Comparison of ENCODE assay signal across 19 cellular contexts in the genomic region with DNA sequence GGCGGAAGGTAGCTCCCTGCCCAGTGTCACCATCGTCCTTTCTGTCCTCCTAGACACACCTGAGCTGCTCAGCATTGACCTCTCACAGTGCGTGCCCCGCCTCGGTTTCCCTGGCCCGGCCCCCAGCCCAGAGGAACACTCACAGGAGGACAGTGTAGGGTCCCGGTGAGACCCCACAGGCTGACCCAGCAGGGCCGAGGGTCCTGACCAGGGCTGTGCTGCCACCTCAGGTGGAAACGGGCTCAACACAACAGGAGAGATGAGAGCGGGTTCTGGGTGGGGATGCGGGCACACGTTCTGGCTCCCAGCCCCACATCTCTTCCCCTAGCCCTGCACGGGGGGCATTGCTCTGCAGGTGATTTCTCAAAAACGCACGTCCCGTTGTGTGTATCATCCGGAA.
"Had no signal": no experiment of that assay in that cellular context is flagged by ENCODE, and none has a peak within 500 bp of the region (broad histone marks: within the 10 kb centered on the region; RNA-seq: fewer than 3 reads in every experiment).

No MANE protein-coding gene starts in this region.

- DNase-seq: activated CD4-positive, alpha-beta memory T cell treated with anti-CD3 and anti-CD28 coated beads for 36 hours; activated CD4-positive, alpha-beta T cell treated with anti-CD3 and anti-CD28 coated beads, Interleukin-2, amount 10 ng/mL, durations not matched to agents 7 days and 5 days; activated CD8-positive, alpha-beta memory T cell treated with anti-CD3 and anti-CD28 coated beads for 24 hours; activated naive CD8-positive, alpha-beta T cell treated with anti-CD3 and anti-CD28 coated beads, Interleukin-2, amount 50 U/mL, for 24 hours; activated T-cell treated with anti-CD3 and anti-CD28 coated beads for 4 hours; activated T-cell treated with anti-CD3 and anti-CD28 coated beads, Interleukin-2, amount 50 U/mL, for 48 hours; amniotic stem cell; MG63; MV-4-11; NCI-H1092 treated with DMSO at 0.1 percent for 48 hours; NCI-H1436; NCI-H1694 treated with DMSO at 0.1 percent for 48 hours; NCI-H2029 treated with DMSO at 0.1 percent for 48 hours; NCI-H446; NCI-H524; SHP77 treated with DMSO at 0.1 percent for 48 hours had no signal

- H3K36me3 ChIP-seq: MG63 had no signal

- H3K4me3 ChIP-seq: MG63 had no signal

- ATAC-seq: activated naive CD4-positive, alpha-beta T cell treated with anti-CD3 and anti-CD28 coated beads, Interleukin-2, amount 50 U/mL, for 72 hours; activated naive CD8-positive, alpha-beta T cell treated with anti-CD3 and anti-CD28 coated beads, Interleukin-2, amount 50 U/mL, for 24 hours; activated T-helper 17 cell treated with anti-CD3 and anti-CD28 coated beads, Interleukin-2, amount 50 U/mL, for 72 hours; WTC11 had no signal

- H3K27me3 ChIP-seq: MG63 had no signal

- H3K9me3 ChIP-seq: MG63 had no signal
